In the genomic region with DNA sequence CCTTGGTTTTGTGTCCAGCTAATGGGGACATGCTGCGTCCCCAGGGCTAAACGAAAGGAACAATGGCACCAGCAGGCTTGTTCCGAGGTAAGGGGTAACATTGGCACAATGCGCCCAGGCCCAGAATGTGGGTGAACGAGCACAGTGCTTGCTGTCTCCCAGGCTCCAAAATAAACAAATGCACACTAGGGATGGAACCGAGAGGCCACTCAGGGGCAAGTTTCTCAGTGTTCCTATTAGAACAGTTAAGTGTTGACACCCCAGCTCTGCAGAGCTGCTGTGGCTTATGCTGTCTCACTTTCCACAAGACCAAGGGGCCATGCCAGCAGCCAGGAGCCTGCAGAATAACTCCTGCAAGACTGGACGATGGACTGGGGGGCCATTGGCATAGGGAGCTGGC, we compare ENCODE assay signal across 21 cellular contexts.
"Had no signal": no experiment of that assay in that cellular context is flagged by ENCODE, and none has a peak within 500 bp of the region (broad histone marks: within the 10 kb centered on the region; RNA-seq: fewer than 3 reads in every experiment).

No MANE protein-coding gene starts in this region.

- ATAC-seq: activated T-cell treated with anti-CD3 and anti-CD28 coated beads, Interleukin-2, amount 50 U/mL, for 72 hours; PC-3; T-cell had no signal

- H3K27ac ChIP-seq: breast epithelium had no signal

- H3K4me3 ChIP-seq: breast epithelium had no signal

- H3K27ac Mint-ChIP-seq: activated CD4-positive, alpha-beta memory T cell treated with anti-CD3 and anti-CD28 coated beads for 36 hours; activated CD4-positive, alpha-beta T cell treated with anti-CD3 and anti-CD28 coated beads, Interleukin-2, amount 10 ng/mL, durations not matched to agents 7 days and 5 days; activated naive CD4-positive, alpha-beta T cell treated with anti-CD3 and anti-CD28 coated beads, Interleukin-2, amount 50 U/mL, for 24 hours; activated T-cell treated with anti-CD3 and anti-CD28 coated beads, Interleukin-2, amount 50 U/mL, for 72 hours; IgD-negative memory B cell; T-cell had no signal

- H3K4me1 ChIP-seq: breast epithelium had no signal

- H3K9me3 ChIP-seq: breast epithelium had no signal

- H3K9me3 Mint-ChIP-seq: activated CD4-positive, alpha-beta memory T cell treated with anti-CD3 and anti-CD28 coated beads for 36 hours; activated CD4-positive, alpha-beta T cell treated with anti-CD3 and anti-CD28 coated beads, Interleukin-2, amount 10 ng/mL, durations not matched to agents 7 days and 5 days; activated naive CD4-positive, alpha-beta T cell treated with anti-CD3 and anti-CD28 coated beads, Interleukin-2, amount 50 U/mL, for 24 hours; activated T-cell treated with anti-CD3 and anti-CD28 coated beads, Interleukin-2, amount 50 U/mL, for 72 hours; central memory CD8-positive, alpha-beta T cell; IgD-negative memory B cell; T-cell had no signal

- H3K4me3 Mint-ChIP-seq: activated CD4-positive, alpha-beta memory T cell treated with anti-CD3 and anti-CD28 coated beads for 36 hours; activated CD4-positive, alpha-beta T cell treated with anti-CD3 and anti-CD28 coated beads, Interleukin-2, amount 10 ng/mL, durations not matched to agents 7 days and 5 days; activated naive CD4-positive, alpha-beta T cell treated with anti-CD3 and anti-CD28 coated beads, Interleukin-2, amount 50 U/mL, for 24 hours; activated T-cell treated with anti-CD3 and anti-CD28 coated beads, Interleukin-2, amount 50 U/mL, for 72 hours; central memory CD8-positive, alpha-beta T cell; IgD-negative memory B cell; T-cell had no signal

- H3K27me3 Mint-ChIP-seq: activated naive CD4-positive, alpha-beta T cell treated with anti-CD3 and anti-CD28 coated beads, Interleukin-2, amount 50 U/mL, for 24 hours had no signal

- H3K27me3 ChIP-seq: breast epithelium had no signal

- DNase-seq: activated CD4-positive, alpha-beta memory T cell treated with anti-CD3 and anti-CD28 coated beads for 36 hours; activated CD4-positive, alpha-beta T cell treated with anti-CD3 and anti-CD28 coated beads, Interleukin-2, amount 10 ng/mL, durations not matched to agents 7 days and 5 days; activated CD4-positive, CD25-positive, alpha-beta regulatory T cell; activated T-cell treated with anti-CD3 and anti-CD28 coated beads, Interleukin-2, amount 50 U/mL, for 72 hours; aorta; KG1; NCI-H1048; NCI-H1436 treated with DMSO at 0.1 percent for 48 hours; NCI-H187; NCI-H2081 treated with DMSO at 0.1 percent for 48 hours; NCI-H345; NCI-H524 treated with DMSO at 0.1 percent for 48 hours; PC-3; SIG-M5; T-cell; T-helper 2 cell; T1000 had no signal

- H3K36me3 Mint-ChIP-seq: activated CD4-positive, alpha-beta memory T cell treated with anti-CD3 and anti-CD28 coated beads for 36 hours; activated naive CD4-positive, alpha-beta T cell treated with anti-CD3 and anti-CD28 coated beads, Interleukin-2, amount 50 U/mL, for 24 hours; IgD-negative memory B cell; T-cell had no signal
